8 cellular contexts compared by ENCODE assay signal in the genomic region with DNA sequence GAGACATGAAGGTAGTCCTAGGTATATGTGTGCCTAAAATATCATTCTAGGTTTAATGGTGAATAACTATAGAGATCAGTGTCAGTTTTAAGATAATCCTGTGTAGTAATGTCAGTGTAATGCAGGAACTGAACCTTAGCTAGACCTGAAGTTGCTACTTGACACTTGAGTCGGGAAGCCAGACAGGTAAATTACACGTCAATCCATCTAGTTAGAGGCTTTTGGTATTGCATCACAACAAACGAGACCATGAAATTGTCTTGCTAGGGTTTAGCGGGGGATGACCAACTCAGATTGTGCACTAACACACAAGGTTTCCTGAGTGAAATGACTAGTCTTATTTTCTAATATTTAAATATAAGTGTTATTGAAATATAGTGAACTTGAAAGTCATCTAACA. TPM values are rescaled to one million over a fixed set of nuclear protein-coding genes. Genes with fewer than 3 reads are reported as not detected.
A peak's percentile ranks its signal among the peaks of the same experiment; 100 is the strongest.
DNase-seq lines count a peak whose midpoint lies in the region; ATAC-seq and TF ChIP-seq lines count a peak whose summit lies in the region.

No MANE protein-coding gene starts in this region.

- H3K9me3 Mint-ChIP-seq in activated naive CD4-positive, alpha-beta T cell treated with anti-CD3 and anti-CD28 coated beads, Interleukin-2, amount 50 U/mL, for 24 hours: no peaks in the 10 kb centered on the region
- H3K9me3 Mint-ChIP-seq in activated naive CD4-positive, alpha-beta T cell treated with anti-CD3 and anti-CD28 coated beads, Interleukin-2, amount 50 U/mL, for 72 hours: no peaks in the 10 kb centered on the region
- no peaks in the 10 kb centered on the region for H3K9me3 Mint-ChIP-seq in activated T-helper 17 cell treated with anti-CD3 and anti-CD28 coated beads, Interleukin-2, amount 50 U/mL, for 72 hours
- no peaks in the 10 kb centered on the region for H3K9me3 Mint-ChIP-seq in memory B cell

- H3K4me3 ChIP-seq in upper lobe of left lung: peak overlapping the region in 2 of 4 donors; percentile 89 to 96

- 49 to 56% methylated on average over 4 of the region's 4 CpGs for WGBS in upper lobe of left lung, 2 donors

- no peak for ATAC-seq in activated naive CD4-positive, alpha-beta T cell treated with anti-CD3 and anti-CD28 coated beads, Interleukin-2, amount 50 U/mL, for 72 hours
- no peak for ATAC-seq in activated T-helper 17 cell treated with anti-CD3 and anti-CD28 coated beads, Interleukin-2, amount 50 U/mL, for 72 hours (replicated peaks)
- ATAC-seq in memory B cell (ENCODE audit: low read depth) (no peak), upper lobe of left lung (ENCODE audit: low FRiP score in 2 of 2) (no peak), GM21423 (IDR thresholded peaks at IDR 0.05; ENCODE audit: unreplicated experiment) (no peak), GM21526 (IDR thresholded peaks at IDR 0.05; ENCODE audit: low FRiP score, unreplicated experiment) (no peak)

- peaks cover 43 to 54% (median 44%) of the 10 kb centered on the region in 4 donors for H3K4me1 ChIP-seq in upper lobe of left lung

- H3K36me3 ChIP-seq in upper lobe of left lung: peaks cover 0 to 10% (median 2%) of the 10 kb centered on the region in 4 donors

- no peak for TF ChIP-seq CTCF in upper lobe of left lung (IDR thresholded peaks at IDR 0.05)

- no peak for TF ChIP-seq EP300 in upper lobe of left lung (IDR thresholded peaks at IDR 0.05)

- H3K4me1 Mint-ChIP-seq in activated naive CD4-positive, alpha-beta T cell treated with anti-CD3 and anti-CD28 coated beads, Interleukin-2, amount 50 U/mL, for 24 hours: peaks cover 77% of the 10 kb centered on the region
- peaks cover 30% of the 10 kb centered on the region for H3K4me1 Mint-ChIP-seq in activated T-helper 17 cell treated with anti-CD3 and anti-CD28 coated beads, Interleukin-2, amount 50 U/mL, for 72 hours
- H3K4me1 Mint-ChIP-seq in memory B cell: peaks cover 32% of the 10 kb centered on the region

- no peaks in the 10 kb centered on the region for H3K9me3 ChIP-seq in upper lobe of left lung

- no peaks in the 10 kb centered on the region for H3K27me3 Mint-ChIP-seq in activated naive CD4-positive, alpha-beta T cell treated with anti-CD3 and anti-CD28 coated beads, Interleukin-2, amount 50 U/mL, for 24 hours
- no peaks in the 10 kb centered on the region for H3K27me3 Mint-ChIP-seq in activated T-helper 17 cell treated with anti-CD3 and anti-CD28 coated beads, Interleukin-2, amount 50 U/mL, for 72 hours
- H3K27me3 Mint-ChIP-seq in memory B cell: no peaks in the 10 kb centered on the region

- no peak for DNase-seq in activated naive CD4-positive, alpha-beta T cell treated with anti-CD3 and anti-CD28 coated beads, Interleukin-2, amount 50 U/mL, for 72 hours (ENCODE audit: low spot score in 2 of 2)
- DNase-seq in memory B cell (ENCODE audit: low spot score in 2 of 2) (peak in 1 of 2 donors; percentile 23), upper lobe of left lung (peak in 1 of 2 donors; percentile 29), A172 (ENCODE audit: low spot score) (no peak)

- no peak for TF ChIP-seq POLR2A in upper lobe of left lung (IDR thresholded peaks at IDR 0.05)

- H3K27ac ChIP-seq in upper lobe of left lung: peak overlapping the region; percentile 100

- no peak overlapping the region for H3K27ac Mint-ChIP-seq in activated naive CD4-positive, alpha-beta T cell treated with anti-CD3 and anti-CD28 coated beads, Interleukin-2, amount 50 U/mL, for 24 hours
- H3K27ac Mint-ChIP-seq in activated naive CD4-positive, alpha-beta T cell treated with anti-CD3 and anti-CD28 coated beads, Interleukin-2, amount 50 U/mL, for 72 hours: peak overlapping the region in 1 of 2 donors; percentile 85
- H3K27ac Mint-ChIP-seq in activated T-helper 17 cell treated with anti-CD3 and anti-CD28 coated beads, Interleukin-2, amount 50 U/mL, for 72 hours: peak overlapping the region; percentile 76
- H3K27ac Mint-ChIP-seq in memory B cell: peak overlapping the region; percentile 99

- H3K27me3 ChIP-seq in upper lobe of left lung: no peaks in the 10 kb centered on the region

- peak overlapping the region; percentile 85 for H3K4me3 Mint-ChIP-seq in activated naive CD4-positive, alpha-beta T cell treated with anti-CD3 and anti-CD28 coated beads, Interleukin-2, amount 50 U/mL, for 24 hours
- peak overlapping the region; percentile 71 for H3K4me3 Mint-ChIP-seq in activated T-helper 17 cell treated with anti-CD3 and anti-CD28 coated beads, Interleukin-2, amount 50 U/mL, for 72 hours
- peak overlapping the region; percentile 91 for H3K4me3 Mint-ChIP-seq in memory B cell

- peaks cover 8% of the 10 kb centered on the region for H3K36me3 Mint-ChIP-seq in activated naive CD4-positive, alpha-beta T cell treated with anti-CD3 and anti-CD28 coated beads, Interleukin-2, amount 50 U/mL, for 24 hours
- H3K36me3 Mint-ChIP-seq in activated naive CD4-positive, alpha-beta T cell treated with anti-CD3 and anti-CD28 coated beads, Interleukin-2, amount 50 U/mL, for 72 hours: peaks cover 4 to 6% of the 10 kb centered on the region in 2 donors
- peaks cover 68% of the 10 kb centered on the region for H3K36me3 Mint-ChIP-seq in activated T-helper 17 cell treated with anti-CD3 and anti-CD28 coated beads, Interleukin-2, amount 50 U/mL, for 72 hours (ENCODE audit: low read depth)
- H3K36me3 Mint-ChIP-seq in memory B cell: peaks cover 20% of the 10 kb centered on the region

RNA-seq across cellular contexts. Expression of gene YPEL5, which starts 2.0 kb away (rescaled TPM):
- total RNA-seq in activated naive CD4-positive, alpha-beta T cell treated with anti-CD3 and anti-CD28 coated beads, Interleukin-2, amount 50 U/mL, for 72 hours: 10 to 100 TPM; 26.0 to 73.7 TPM
- total RNA-seq in activated T-helper 17 cell treated with anti-CD3 and anti-CD28 coated beads, Interleukin-2, amount 50 U/mL, for 72 hours: 10 to 100 TPM; 27.1 to 55.3 TPM
- total RNA-seq in upper lobe of left lung: 100 to 1,000 TPM in 2 of 6 donors, 10 to 100 TPM in 4; 51.9 to 107 (median 85.8) TPM
- 91.4 and 112 TPM in 2 replicates for total RNA-seq in A172 (2014; rRNA removed; shearing (Covaris generic))
